ENCODE assay signal across 8 cellular contexts in genomic region chr1:111399792-111400610, GRCh38. TPM values are rescaled to one million over a fixed set of nuclear protein-coding genes. Genes with fewer than 3 reads are reported as not detected.
A peak's percentile ranks its signal among the peaks of the same experiment; 100 is the strongest.
DNase-seq lines count a peak whose midpoint lies in the region; ATAC-seq and TF ChIP-seq lines count a peak whose summit lies in the region.

No MANE protein-coding gene starts in this region.

- H3K4me3 ChIP-seq in AG10803 (ENCODE audit: low read length) = no peak overlapping the region
- H3K4me3 ChIP-seq in fibroblast of pulmonary artery (replicated peaks; ENCODE audit: low read depth, low read length) = no peak overlapping the region
- H3K4me3 ChIP-seq in trophoblast cell (ENCODE audit: low read depth, low read length) = no peak overlapping the region

- no peaks in the 10 kb centered on the region for H3K9me3 ChIP-seq in trophoblast cell (ENCODE audit: insufficient read depth, low read depth, low read length)

- H4K12ac ChIP-seq in trophoblast cell (ENCODE audit: low read depth, low read length) = no peak overlapping the region

- no peak overlapping the region for H3K18ac ChIP-seq in trophoblast cell (ENCODE audit: low read length)

- no peaks in the 10 kb centered on the region for H3K79me2 ChIP-seq in trophoblast cell (ENCODE audit: control insufficient read depth, insufficient read depth, low read length, poor library complexity)

- no peak overlapping the region for H4K91ac ChIP-seq in trophoblast cell (ENCODE audit: low read depth, low read length)

- no peaks in the 10 kb centered on the region for H3K27me3 ChIP-seq in trophoblast cell (ENCODE audit: insufficient read depth, low read length)

- no peak overlapping the region for H4K8ac ChIP-seq in trophoblast cell (ENCODE audit: low read depth, low read length)

- H2BK12ac ChIP-seq in trophoblast cell (ENCODE audit: low read length) = no peak overlapping the region

- H2AK5ac ChIP-seq in trophoblast cell (ENCODE audit: low read length) = no peak overlapping the region

- WGBS in trophoblast cell (ENCODE audit: extremely low coverage, insufficient coverage, insufficient read length) = no CpG with 5 or more reads among the region's 9 CpGs

- DNase-seq in AG10803 (ENCODE audit: low read depth) (peak; percentile 46), NCI-H2196 treated with DMSO at 0.1 percent for 48 hours (lab: John Stamatoyannopoulos, UW; ENCODE audit: unreplicated experiment) (peak; percentile 21), fibroblast of pulmonary artery (ENCODE audit: low read depth) (peak; percentile 72), trophoblast cell (peak; percentile 28 to 84)
- DNase-seq in activated CD4-positive, alpha-beta T cell treated with anti-CD3 and anti-CD28 coated beads, Interleukin-2, amount 50 U/mL, for 1 hour = peak; percentile 41

- no peak overlapping the region for H2BK5ac ChIP-seq in trophoblast cell (ENCODE audit: low read depth, low read length, poor library complexity)

- ATAC-seq in GM18858 (IDR thresholded peaks at IDR 0.05; ENCODE audit: unreplicated experiment) = no peak
- no peak for ATAC-seq in GM18907 (IDR thresholded peaks at IDR 0.05; ENCODE audit: unreplicated experiment)

- TF ChIP-seq CTCF in AG10803 (conservative IDR thresholded peaks at IDR 0.05; ENCODE audit: low read length) = peak; percentile 74
- peak; percentile 60 for TF ChIP-seq CTCF in GM12872 (IDR thresholded peaks at IDR 0.05; ENCODE audit: insufficient read depth, low read depth, low read length)
- TF ChIP-seq CTCF in fibroblast of pulmonary artery (IDR thresholded peaks at IDR 0.05; ENCODE audit: low read length, missing control alignments) = peak; percentile 70

- no peak overlapping the region for H3K27ac ChIP-seq in trophoblast cell (ENCODE audit: low read depth, low read length)

- H3K4me2 ChIP-seq in trophoblast cell (ENCODE audit: low read length) = no peak overlapping the region

- no peak overlapping the region for H2AFZ ChIP-seq in trophoblast cell (ENCODE audit: insufficient read depth, low read length, poor library complexity)

- no peaks in the 10 kb centered on the region for H3K36me3 ChIP-seq in trophoblast cell (ENCODE audit: control insufficient read depth in 1 of 2, insufficient read depth in 2 of 2, low read length in 2 of 2)

- H3K4me1 ChIP-seq in trophoblast cell (ENCODE audit: control insufficient read depth in 1 of 2, insufficient read depth in 2 of 2, low read length in 2 of 2) = no peaks in the 10 kb centered on the region

- no peak overlapping the region for H3K9ac ChIP-seq in trophoblast cell (ENCODE audit: low read length)

- no peak overlapping the region for H3K14ac ChIP-seq in trophoblast cell (ENCODE audit: low read length)

- no peaks in the 10 kb centered on the region for H3K79me1 ChIP-seq in trophoblast cell (ENCODE audit: low read length)

- no peak overlapping the region for H2BK120ac ChIP-seq in trophoblast cell (ENCODE audit: insufficient read depth, low read length, poor library complexity)

- no peak overlapping the region for H3K23ac ChIP-seq in trophoblast cell (ENCODE audit: low read length)

- no peak overlapping the region for H3K4ac ChIP-seq in trophoblast cell (ENCODE audit: low read depth, low read length)

RNA-seq across cellular contexts. Expression of gene OVGP1, which starts 27.5 kb away (rescaled TPM):
- 4.8 and 5.3 TPM in 2 replicates for polyA plus RNA-seq in trophoblast cell (2013)

RNA-seq across cellular contexts. Expression of gene WDR77, which starts 49.1 kb away (rescaled TPM):
- polyA plus RNA-seq in trophoblast cell (2013) = 28.6 and 30.5 TPM in 2 replicates

RNA-seq across cellular contexts. Expression of gene ATP5PB, which starts 49.3 kb away (rescaled TPM):
- polyA plus RNA-seq in trophoblast cell (2013) = 268 and 276 TPM in 2 replicates

Comparison
In these comparisons a context has a peak if more than half of its experiments do, and no peak if none do; other contexts are left out.
1. DNase-seq: peak in every context shown above with its lines; median percentile 72 in fibroblast of pulmonary artery; 56 in trophoblast cell; 46 in AG10803; 41 in activated CD4-positive, alpha-beta T cell treated with anti-CD3 and anti-CD28 coated beads, Interleukin-2, amount 50 U/mL, for 1 hour; 21 in NCI-H2196 treated with DMSO at 0.1 percent for 48 hours.